Comparison of ENCODE assay signal across 31 cellular contexts in genomic region chr11:72711141-72711540, GRCh38.
"Had no signal": no experiment of that assay in that cellular context is flagged by ENCODE, and none has a peak within 500 bp of the region (broad histone marks: within the 10 kb centered on the region; RNA-seq: fewer than 3 reads in every experiment).

No MANE protein-coding gene starts in this region.

- ATAC-seq: activated CD4-positive, alpha-beta T cell treated with anti-CD3 and anti-CD28 coated beads for 36 hours; activated T-helper 17 cell treated with anti-CD3 and anti-CD28 coated beads, Interleukin-2, amount 50 U/mL, for 72 hours; gastrocnemius medialis; left colon; pancreas; sciatic nerve; stimulated activated naive CD8-positive, alpha-beta T cell treated with anti-CD3 and anti-CD28 coated beads, Interleukin-15, amount 100 ng/mL, for 72 hours; T-cell had no signal

- H3K27me3 ChIP-seq: gastrocnemius medialis, hepatocyte, pancreas, uterus had no signal

- H3K36me3 Mint-ChIP-seq: activated naive CD8-positive, alpha-beta T cell had no signal

- H3K9me3 Mint-ChIP-seq: activated T-cell treated with anti-CD3 and anti-CD28 coated beads, Interleukin-2, amount 50 U/mL, for 24 hours; activated T-helper 17 cell treated with anti-CD3 and anti-CD28 coated beads, Interleukin-2, amount 50 U/mL, for 72 hours; stimulated activated naive CD8-positive, alpha-beta T cell treated with anti-CD3 and anti-CD28 coated beads, Interleukin-15, amount 100 ng/mL, for 72 hours; T-cell; T-helper 2 cell treated with Interferon-gamma antibody and Interleukin-4, amounts not matched to agents 5 μg/mL and 100 μg/mL, for 36 hours; type B pancreatic cell had no signal

- H2AFZ ChIP-seq: hepatocyte had no signal

- DNase-seq: activated CD4-positive, alpha-beta T cell treated with anti-CD3 and anti-CD28 coated beads for 36 hours; activated CD4-positive, alpha-beta T cell treated with anti-CD3 and anti-CD28 coated beads, Interleukin-2, amount 50 U/mL, for 48 hours; activated CD4-positive, CD25-positive, alpha-beta regulatory T cell; activated CD8-positive, alpha-beta memory T cell treated with anti-CD3 and anti-CD28 coated beads, Interleukin-2, amount 50 U/mL, for 48 hours; activated T-cell treated with anti-CD3 and anti-CD28 coated beads, Interleukin-2, amount 50 U/mL, for 24 hours; anterior cingulate cortex; dermis blood vessel endothelial cell; effector CD4-positive, alpha-beta T cell; gastrocnemius medialis; left colon; mammary epithelial cell; retina; stimulated activated CD4-positive, alpha-beta T cell treated with anti-CD3 and anti-CD28 coated beads, Interleukin-12 subunit alpha, Interleukin-12 subunit beta, amount 100 ng/mL, for 4 hours; stimulated activated CD4-positive, alpha-beta T cell treated with anti-CD3 and anti-CD28 coated beads, Interleukin-4, amount 100 ng/mL, for 1 hour; stimulated activated naive CD8-positive, alpha-beta T cell treated with anti-CD3 and anti-CD28 coated beads, Interleukin-15, amount 100 ng/mL, for 72 hours; substantia nigra; T-cell; uterus had no signal

- H3K27ac ChIP-seq: gastrocnemius medialis, hepatocyte, pancreas, prostate gland, skin epidermis, uterus had no signal

- H3K9me3 ChIP-seq: gastrocnemius medialis, pancreas, prostate gland, uterus had no signal

- H3K27me3 Mint-ChIP-seq: activated CD4-positive, alpha-beta T cell treated with anti-CD3 and anti-CD28 coated beads for 36 hours; activated naive CD8-positive, alpha-beta T cell; activated T-cell treated with anti-CD3 and anti-CD28 coated beads, Interleukin-2, amount 50 U/mL, for 24 hours; activated T-helper 17 cell treated with anti-CD3 and anti-CD28 coated beads, Interleukin-2, amount 50 U/mL, for 72 hours; stimulated activated naive CD8-positive, alpha-beta T cell treated with anti-CD3 and anti-CD28 coated beads, Interleukin-15, amount 100 ng/mL, for 72 hours; T-cell; type B pancreatic cell had no signal

- FAIRE-seq: bronchial epithelial cell, colon, endometrium, keratinocyte, pancreas had no signal

- H3K27ac Mint-ChIP-seq: activated CD4-positive, alpha-beta T cell treated with anti-CD3 and anti-CD28 coated beads for 36 hours; activated T-helper 17 cell treated with anti-CD3 and anti-CD28 coated beads, Interleukin-2, amount 50 U/mL, for 72 hours; stimulated activated naive CD8-positive, alpha-beta T cell treated with anti-CD3 and anti-CD28 coated beads, Interleukin-15, amount 100 ng/mL, for 72 hours; T-cell; T-helper 2 cell treated with Interferon-gamma antibody and Interleukin-4, amounts not matched to agents 5 μg/mL and 100 μg/mL, for 36 hours; type B pancreatic cell had no signal

- H3K36me3 ChIP-seq: uterus had no signal

- H3K4me2 ChIP-seq: hepatocyte had no signal

- H3K4me1 ChIP-seq: pancreas, prostate gland, uterus had no signal

- H3K4me3 ChIP-seq: gastrocnemius medialis, hepatocyte, pancreas, prostate gland, skin epidermis, uterus had no signal

- H3K4me3 Mint-ChIP-seq: activated CD4-positive, alpha-beta T cell treated with anti-CD3 and anti-CD28 coated beads for 36 hours; activated naive CD8-positive, alpha-beta T cell; activated T-cell treated with anti-CD3 and anti-CD28 coated beads, Interleukin-2, amount 50 U/mL, for 24 hours; activated T-helper 17 cell treated with anti-CD3 and anti-CD28 coated beads, Interleukin-2, amount 50 U/mL, for 72 hours; stimulated activated naive CD8-positive, alpha-beta T cell treated with anti-CD3 and anti-CD28 coated beads, Interleukin-15, amount 100 ng/mL, for 72 hours; T-cell; T-helper 2 cell treated with Interferon-gamma antibody and Interleukin-4, amounts not matched to agents 5 μg/mL and 100 μg/mL, for 36 hours; type B pancreatic cell had no signal
